Comparison of ENCODE assay signal across 9 cellular contexts in genomic region chr17:76251478-76252039, GRCh38. TPM values are rescaled to one million over a fixed set of nuclear protein-coding genes. Genes with fewer than 3 reads are reported as not detected.
DNase-seq lines count a peak whose midpoint lies in the region; ATAC-seq and TF ChIP-seq lines count a peak whose summit lies in the region.
"Had no signal": no experiment of that assay in that cellular context is flagged by ENCODE, and none has a peak within 500 bp of the region (broad histone marks: within the 10 kb centered on the region; RNA-seq: fewer than 3 reads in every experiment).

No MANE protein-coding gene starts in this region.

- TF ChIP-seq EP300 in sigmoid colon (IDR thresholded peaks at IDR 0.05), result no peak

- no peaks in the 10 kb centered on the region for H3K27me3 ChIP-seq in sigmoid colon

- TF ChIP-seq CTCF in VCaP (conservative IDR thresholded peaks at IDR 0.05) (no peak), fibroblast of mammary gland (conservative IDR thresholded peaks at IDR 0.05; ENCODE audit: control insufficient read depth, insufficient read depth, low read depth, low read length) (no peak), sigmoid colon (IDR thresholded peaks at IDR 0.05) (no peak)

- no peak overlapping the region for H3K4me3 ChIP-seq in fibroblast of mammary gland (ENCODE audit: control insufficient read depth, low read depth, low read length)
- no peak overlapping the region for H3K4me3 ChIP-seq in sigmoid colon

- H3K36me3 ChIP-seq in sigmoid colon, result no peaks in the 10 kb centered on the region

- no peak for TF ChIP-seq POLR2A in sigmoid colon (IDR thresholded peaks at IDR 0.05)

- H3K27ac ChIP-seq in VCaP (0 out of 2 replicates have a peak overlapping the region, but pooled peaks have one; percentile 21), sigmoid colon (peak overlapping the region; percentile 43 to 71 (median 54))

- WGBS in sigmoid colon, 2 donors, result 75 to 82% methylated on average over 8 of the region's 8 CpGs

- H3K9me3 ChIP-seq in sigmoid colon, result no peaks in the 10 kb centered on the region

- DNase-seq in ELR (ENCODE audit: low read depth), result peak; percentile 46
- peak; percentile 53 for DNase-seq in fibroblast of mammary gland (ENCODE audit: low read depth)
- peak; percentile 55 for DNase-seq in sigmoid colon
- DNase-seq in NCI-H2171 treated with DMSO at 0.1 percent for 48 hours (lab: John Stamatoyannopoulos, UW), result no peak
- no peak for DNase-seq in NOMO-1 treated with dmso at 0.1 percent for 144 hours (lab: John Stamatoyannopoulos, UW; ENCODE audit: unreplicated experiment)
- DNase-seq: activated CD8-positive, alpha-beta memory T cell treated with anti-CD3 and anti-CD28 coated beads, Interleukin-2, amount 50 U/mL, for 4 hours had no signal

- intact Hi-C loops in sigmoid colon (cut with DNase I), result no loop called here

- ATAC-seq in HG02885 (IDR thresholded peaks at IDR 0.05; ENCODE audit: poor library complexity, unreplicated experiment) (no peak), HG03520 (IDR thresholded peaks at IDR 0.05; ENCODE audit: unreplicated experiment) (no peak)

- H3K4me1 ChIP-seq in sigmoid colon, result no peaks in the 10 kb centered on the region

RNA-seq across cellular contexts. Expression of gene RNF157, which starts 11.3 kb away (rescaled TPM):
- total RNA-seq in sigmoid colon, result 1 to 10 TPM; 3.1 to 9.1 (median 4.5) TPM
- 10 to 100 TPM in 2 of 3 donors, 1 to 10 TPM in 1; 6.0 to 29.5 (median 10.9) TPM for polyA plus RNA-seq in sigmoid colon

RNA-seq across cellular contexts. Expression of gene UBALD2, which starts 13.6 kb away (rescaled TPM):
- 10 to 100 TPM in 1 of 4 donors, 1 to 10 TPM in 3; 3.9 to 11.8 (median 6.5) TPM for total RNA-seq in sigmoid colon
- 100 to 1,000 TPM in 1 of 3 donors, 10 to 100 TPM in 2; 56.0 to 105 (median 98.7) TPM for polyA plus RNA-seq in sigmoid colon

RNA-seq across cellular contexts. Expression of gene QRICH2, which starts 56.5 kb away (rescaled TPM):
- total RNA-seq in sigmoid colon, result 1 to 10 TPM; 2.0 to 5.0 (median 3.3) TPM
- polyA plus RNA-seq in sigmoid colon, result 1 to 10 TPM in 2 of 3 donors, under 1 TPM in 1; 0.69 to 3.2 (median 1.8) TPM

Comparison
In these comparisons a context has a peak if more than half of its experiments do, and no peak if none do; other contexts are left out.
1. DNase-seq: peak in ELR (single experiment), fibroblast of mammary gland (single experiment) and sigmoid colon (single experiment); none in NCI-H2171 treated with DMSO at 0.1 percent for 48 hours (single experiment) and NOMO-1 treated with dmso at 0.1 percent for 144 hours (single experiment).